ENCODE assay signal across 13 cellular contexts in genomic region chr9:88583901-88584596, GRCh38. TPM values are rescaled to one million over a fixed set of nuclear protein-coding genes. Genes with fewer than 3 reads are reported as not detected.
DNase-seq lines count a peak whose midpoint lies in the region; ATAC-seq and TF ChIP-seq lines count a peak whose summit lies in the region.
"Had no signal": no experiment of that assay in that cellular context is flagged by ENCODE, and none has a peak within 500 bp of the region (broad histone marks: within the 10 kb centered on the region; RNA-seq: fewer than 3 reads in every experiment).

No MANE protein-coding gene starts in this region.

- H4K20me1 ChIP-seq in BLaER1 treated with 17β-estradiol and CSF1 and Interleukin-3, amounts not matched to agents 10 nM and 100 nM: no peaks in the 10 kb centered on the region

- ATAC-seq in GM21528 (IDR thresholded peaks at IDR 0.05; ENCODE audit: low FRiP score, unreplicated experiment): no peak
- no peak for ATAC-seq in activated CD4-positive, alpha-beta T cell treated with anti-CD3 and anti-CD28 coated beads for 36 hours

- H3K36me3 ChIP-seq in BLaER1 treated with 17β-estradiol and CSF1 and Interleukin-3, amounts not matched to agents 10 nM and 100 nM: no peaks in the 10 kb centered on the region
- H3K36me3 ChIP-seq in MG63: no peaks in the 10 kb centered on the region
- H3K36me3 ChIP-seq: SJSA1 had no signal

- H3K9me3 ChIP-seq in BLaER1 treated with 17β-estradiol and CSF1 and Interleukin-3, amounts not matched to agents 10 nM and 100 nM (replicated peaks in 1 of 11): peaks cover 0 to 7% (median 0%) of the 10 kb centered on the region in 11 experiments; a peak in 3 of 22 replicates
- no peaks in the 10 kb centered on the region for H3K9me3 ChIP-seq in MG63
- H3K9me3 ChIP-seq: SJSA1 had no signal

- H3K9ac ChIP-seq in BLaER1 treated with 17β-estradiol and CSF1 and Interleukin-3, amounts not matched to agents 10 nM and 100 nM: no peak overlapping the region

- H3K27me3 Mint-ChIP-seq in chondrocyte (ENCODE audit: low read depth) (no peaks in the 10 kb centered on the region), nephron (ENCODE audit: low read depth) (peaks cover 5% of the 10 kb centered on the region)
- H3K27me3 Mint-ChIP-seq in activated CD4-positive, alpha-beta T cell treated with anti-CD3 and anti-CD28 coated beads for 36 hours: no peaks in the 10 kb centered on the region

- H3K9me3 Mint-ChIP-seq in chondrocyte (ENCODE audit: low read depth): peaks cover 7% of the 10 kb centered on the region
- H3K9me3 Mint-ChIP-seq in nephron: peaks cover 19% of the 10 kb centered on the region
- H3K9me3 Mint-ChIP-seq in activated CD4-positive, alpha-beta T cell treated with anti-CD3 and anti-CD28 coated beads for 36 hours (ENCODE audit: low read depth): no peaks in the 10 kb centered on the region

- H3K4me3 ChIP-seq in BLaER1 treated with 17β-estradiol and CSF1 and Interleukin-3, amounts not matched to agents 10 nM and 100 nM: no peak overlapping the region
- no peak overlapping the region for H3K4me3 ChIP-seq in MG63
- H3K4me3 ChIP-seq: SJSA1 had no signal

- intact Hi-C loops in activated CD4-positive, alpha-beta T cell treated with anti-CD3 and anti-CD28 coated beads for 36 hours (cut with DNase I, micrococcal nuclease): loop anchor here in 1 of 2 experiments (10.0 kb wide), 1 partner anchor 629 kb away; a partner anchor contains a TSS

- CTCF ChIA-PET in activated CD4-positive, alpha-beta T cell treated with anti-CD3 and anti-CD28 coated beads for 36 hours (lab: Charles Lee): interaction anchor here (0.8 to 1.8 kb wide), 3 partner anchors 9 to 417 kb away, joined by 4 to 7 read pairs (median 5); no protein-coding TSS in a partner anchor

- POLR2A ChIA-PET in activated CD4-positive, alpha-beta T cell treated with anti-CD3 and anti-CD28 coated beads for 36 hours (lab: Charles Lee): no interaction called here

- TF ChIP-seq CTCF in chondrocyte (IDR thresholded peaks at IDR 0.05) (peak; percentile 30), nephron (IDR thresholded peaks at IDR 0.05; ENCODE audit: unreplicated experiment in 3 of 3) (no peak)

- peak overlapping the region; percentile 7 for H3K27ac Mint-ChIP-seq in chondrocyte (ENCODE audit: unreplicated experiment)
- peak overlapping the region; percentile 14 to 81 (median 44) for H3K27ac Mint-ChIP-seq in nephron
- H3K27ac Mint-ChIP-seq in activated CD4-positive, alpha-beta T cell treated with anti-CD3 and anti-CD28 coated beads for 36 hours: no peak overlapping the region
- H3K27ac Mint-ChIP-seq: activated naive CD8-positive, alpha-beta T cell had no signal

- DNase-seq in MG63 (peak; percentile 67), chondrocyte (ENCODE audit: low spot score) (no peak), midbrain (lab: John Stamatoyannopoulos, UW) (no peak), DMS 273 treated with DMSO at 0.1 percent for 48 hours (lab: John Stamatoyannopoulos, UW) (no peak)
- DNase-seq in activated CD4-positive, alpha-beta T cell treated with anti-CD3 and anti-CD28 coated beads for 36 hours: no peak
- DNase-seq: activated CD8-positive, alpha-beta memory T cell treated with anti-CD3 and anti-CD28 coated beads for 24 hours; kidney; stimulated activated CD4-positive, alpha-beta T cell treated with anti-CD3 and anti-CD28 coated beads, Interleukin-4, amount 100 ng/mL, for 1 hour had no signal

- H3K27me3 ChIP-seq in BLaER1 treated with 17β-estradiol and CSF1 and Interleukin-3, amounts not matched to agents 10 nM and 100 nM: no peaks in the 10 kb centered on the region
- no peaks in the 10 kb centered on the region for H3K27me3 ChIP-seq in MG63
- H3K27me3 ChIP-seq: SJSA1 had no signal

- peaks cover 24% of the 10 kb centered on the region for H3K4me1 Mint-ChIP-seq in chondrocyte (ENCODE audit: low read depth)
- peaks cover 13% of the 10 kb centered on the region for H3K4me1 Mint-ChIP-seq in nephron
- H3K4me1 Mint-ChIP-seq in activated CD4-positive, alpha-beta T cell treated with anti-CD3 and anti-CD28 coated beads for 36 hours: peaks cover 9% of the 10 kb centered on the region

- H3K36me3 Mint-ChIP-seq in chondrocyte (ENCODE audit: low read depth): no peaks in the 10 kb centered on the region
- peaks cover 3% of the 10 kb centered on the region for H3K36me3 Mint-ChIP-seq in nephron (ENCODE audit: low read depth)
- H3K36me3 Mint-ChIP-seq in activated CD4-positive, alpha-beta T cell treated with anti-CD3 and anti-CD28 coated beads for 36 hours (ENCODE audit: low read depth): no peaks in the 10 kb centered on the region
- H3K36me3 Mint-ChIP-seq: activated naive CD8-positive, alpha-beta T cell had no signal

- peaks cover 8 to 29% (median 13%) of the 10 kb centered on the region in 10 experiments; a peak in 19 of 20 replicates for H3K4me1 ChIP-seq in BLaER1 treated with 17β-estradiol and CSF1 and Interleukin-3, amounts not matched to agents 10 nM and 100 nM

- no peak overlapping the region for H3K4me3 Mint-ChIP-seq in chondrocyte (ENCODE audit: unreplicated experiment)
- no peak overlapping the region for H3K4me3 Mint-ChIP-seq in nephron
- no peak overlapping the region for H3K4me3 Mint-ChIP-seq in activated CD4-positive, alpha-beta T cell treated with anti-CD3 and anti-CD28 coated beads for 36 hours
- H3K4me3 Mint-ChIP-seq: activated naive CD8-positive, alpha-beta T cell had no signal

- no peak overlapping the region for H3K27ac ChIP-seq in BLaER1 treated with 17β-estradiol and CSF1 and Interleukin-3, amounts not matched to agents 10 nM and 100 nM
- H3K27ac ChIP-seq: SJSA1 had no signal

- peak overlapping the region; percentile 6 to 67 (median 44); a peak in 21 of 22 replicates for H3K4me2 ChIP-seq in BLaER1 treated with 17β-estradiol and CSF1 and Interleukin-3, amounts not matched to agents 10 nM and 100 nM

RNA-seq across cellular contexts. Expression of gene NXNL2, which starts 49.1 kb away (rescaled TPM):
- total RNA-seq in MG63 (2014; rRNA removed; shearing (Covaris generic); ENCODE audit: low replicate concordance): not detected in 2 replicates
- 0.36 to 0.70 TPM (median 0.50 TPM) in 3 replicates for total RNA-seq in chondrocyte
- not detected for total RNA-seq in activated CD4-positive, alpha-beta T cell treated with anti-CD3 and anti-CD28 coated beads for 36 hours
